ENCODE assay signal across 33 cellular contexts in the genomic region with DNA sequence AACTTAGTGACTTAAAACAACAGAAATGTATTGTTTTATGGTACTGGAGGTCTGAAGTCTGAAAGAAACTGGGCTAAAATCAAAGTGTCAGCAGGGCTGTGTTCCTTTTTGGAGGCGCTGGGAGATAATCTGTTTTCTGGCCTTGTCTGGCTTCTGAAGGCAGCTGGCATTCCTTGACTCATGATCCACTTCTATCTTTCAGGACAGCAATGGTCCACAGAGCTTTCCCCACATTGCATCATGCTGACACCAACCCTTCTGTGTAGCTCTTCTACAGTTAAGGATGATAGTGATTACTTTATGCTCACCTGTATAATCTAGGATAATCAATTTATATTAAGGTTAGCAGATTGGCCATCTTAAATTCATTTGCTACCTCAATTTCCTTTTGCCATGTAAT.
"Had no signal": no experiment of that assay in that cellular context is flagged by ENCODE, and none has a peak within 500 bp of the region (broad histone marks: within the 10 kb centered on the region; RNA-seq: fewer than 3 reads in every experiment).

No MANE protein-coding gene starts in this region.

- H3K27me3 Mint-ChIP-seq: activated B cell treated with CpG ODN at 0.5 μM for 24 hours; activated CD8-positive, alpha-beta T cell treated with anti-CD3 and anti-CD28 coated beads for 36 hours; central memory CD8-positive, alpha-beta T cell; naive B cell; stimulated activated memory B cell treated with anti-CD40 and anti-IgM and Interleukin-4, amounts not matched to agents 10 μg/mL and 1 μg/mL and 100 μg/mL, for 72 hours; stimulated activated naive CD8-positive, alpha-beta T cell treated with anti-CD3 and anti-CD28 coated beads, Interleukin-15, amount 100 ng/mL, for 72 hours; T-helper 17 cell had no signal

- H3K36me3 ChIP-seq: esophagus muscularis mucosa, left ventricle myocardium inferior, pancreas, prostate gland, sigmoid colon, thyroid gland, upper lobe of left lung, vagina had no signal

- H3K4me2 ChIP-seq: smooth muscle cell had no signal

- H3K27ac ChIP-seq: esophagus muscularis mucosa, foreskin keratinocyte, left ventricle myocardium inferior, pancreas, prostate gland, sigmoid colon, thyroid gland, upper lobe of left lung, vagina had no signal

- H3K9me3 ChIP-seq: esophagus muscularis mucosa, left ventricle myocardium inferior, pancreas, prostate gland, sigmoid colon, thyroid gland, upper lobe of left lung, vagina had no signal

- H3K27me3 ChIP-seq: esophagus muscularis mucosa, foreskin keratinocyte, pancreas, sigmoid colon, thyroid gland, upper lobe of left lung, vagina had no signal

- ATAC-seq: activated CD8-positive, alpha-beta T cell treated with anti-CD3 and anti-CD28 coated beads for 36 hours; activated naive CD4-positive, alpha-beta T cell treated with anti-CD3 and anti-CD28 coated beads, Interleukin-2, amount 50 U/mL, for 72 hours; foreskin keratinocyte; pancreas; stimulated activated memory B cell treated with anti-CD40 and anti-IgM and Interleukin-4, amounts not matched to agents 10 μg/mL and 1 μg/mL and 100 μg/mL, for 72 hours; stimulated activated naive CD8-positive, alpha-beta T cell treated with anti-CD3 and anti-CD28 coated beads, Interleukin-15, amount 100 ng/mL, for 72 hours; T-helper 17 cell had no signal

- FAIRE-seq: bronchial epithelial cell, colon, islet of Langerhans, pancreas had no signal

- H3K36me3 Mint-ChIP-seq: activated naive CD4-positive, alpha-beta T cell treated with anti-CD3 and anti-CD28 coated beads, Interleukin-2, amount 50 U/mL, for 72 hours; mesothelial cell of epicardium; naive B cell; stimulated activated memory B cell treated with anti-CD40 and anti-IgM and Interleukin-4, amounts not matched to agents 10 μg/mL and 1 μg/mL and 100 μg/mL, for 72 hours had no signal

- H3K4me3 ChIP-seq: esophagus muscularis mucosa, left ventricle myocardium inferior, lung, pancreas, prostate gland, sigmoid colon, smooth muscle cell, thyroid gland, upper lobe of left lung, vagina had no signal

- H3K4me1 ChIP-seq: esophagus muscularis mucosa, foreskin keratinocyte, left ventricle myocardium inferior, pancreas, prostate gland, sigmoid colon, thyroid gland, upper lobe of left lung, vagina had no signal

- H3K4me3 Mint-ChIP-seq: activated B cell treated with CpG ODN at 0.5 μM for 24 hours; activated CD8-positive, alpha-beta T cell treated with anti-CD3 and anti-CD28 coated beads for 36 hours; central memory CD8-positive, alpha-beta T cell; mesothelial cell of epicardium; naive B cell; stimulated activated memory B cell treated with anti-CD40 and anti-IgM and Interleukin-4, amounts not matched to agents 10 μg/mL and 1 μg/mL and 100 μg/mL, for 72 hours; stimulated activated naive CD8-positive, alpha-beta T cell treated with anti-CD3 and anti-CD28 coated beads, Interleukin-15, amount 100 ng/mL, for 72 hours; T-helper 17 cell had no signal

- H3K9me3 Mint-ChIP-seq: mesothelial cell of epicardium; stimulated activated memory B cell treated with anti-CD40 and anti-IgM and Interleukin-4, amounts not matched to agents 10 μg/mL and 1 μg/mL and 100 μg/mL, for 72 hours had no signal

- H3K27ac Mint-ChIP-seq: activated B cell treated with CpG ODN at 0.5 μM for 24 hours; activated CD8-positive, alpha-beta T cell treated with anti-CD3 and anti-CD28 coated beads for 36 hours; activated naive CD4-positive, alpha-beta T cell treated with anti-CD3 and anti-CD28 coated beads, Interleukin-2, amount 50 U/mL, for 72 hours; mesothelial cell of epicardium; naive B cell; stimulated activated memory B cell treated with anti-CD40 and anti-IgM and Interleukin-4, amounts not matched to agents 10 μg/mL and 1 μg/mL and 100 μg/mL, for 72 hours; stimulated activated naive CD8-positive, alpha-beta T cell treated with anti-CD3 and anti-CD28 coated beads, Interleukin-15, amount 100 ng/mL, for 72 hours; T-helper 17 cell had no signal

- DNase-seq: activated B cell treated with CpG ODN at 0.5 μM for 24 hours; activated CD4-positive, alpha-beta T cell treated with anti-CD3 and anti-CD28 coated beads, Interleukin-2, amount 50 U/mL, for 1 hour; activated CD8-positive, alpha-beta T cell treated with anti-CD3 and anti-CD28 coated beads for 36 hours; activated naive CD4-positive, alpha-beta T cell; activated T-cell treated with anti-CD3 and anti-CD28 coated beads, Interleukin-2, amount 50 U/mL, for 48 hours; dermis blood vessel endothelial cell; effector CD4-positive, alpha-beta T cell; foreskin keratinocyte; left ventricle myocardium inferior; naive B cell; nucleus accumbens; pancreas; retina; sigmoid colon; stimulated activated CD4-positive, alpha-beta T cell treated with anti-CD3 and anti-CD28 coated beads, Interleukin-1b, Interleukin-23, amount 100 ng/mL, for 48 hours; stimulated activated CD4-positive, alpha-beta T cell treated with anti-CD3 and anti-CD28 coated beads, Interleukin-4, amount 100 ng/mL, for 4 hours; stimulated activated CD8-positive, alpha-beta memory T cell treated with anti-CD3 and anti-CD28 coated beads, Interleukin-4, amount 100 ng/mL, for 48 hours; stimulated activated naive CD8-positive, alpha-beta T cell treated with anti-CD3 and anti-CD28 coated beads, Interleukin-15, amount 100 ng/mL, for 72 hours; T-helper 17 cell; thyroid gland; upper lobe of left lung had no signal

- H3K4me1 Mint-ChIP-seq: activated B cell treated with CpG ODN at 0.5 μM for 24 hours; central memory CD8-positive, alpha-beta T cell; mesothelial cell of epicardium; naive B cell; stimulated activated memory B cell treated with anti-CD40 and anti-IgM and Interleukin-4, amounts not matched to agents 10 μg/mL and 1 μg/mL and 100 μg/mL, for 72 hours; stimulated activated naive CD8-positive, alpha-beta T cell treated with anti-CD3 and anti-CD28 coated beads, Interleukin-15, amount 100 ng/mL, for 72 hours; T-helper 17 cell had no signal
